In the genomic region with DNA sequence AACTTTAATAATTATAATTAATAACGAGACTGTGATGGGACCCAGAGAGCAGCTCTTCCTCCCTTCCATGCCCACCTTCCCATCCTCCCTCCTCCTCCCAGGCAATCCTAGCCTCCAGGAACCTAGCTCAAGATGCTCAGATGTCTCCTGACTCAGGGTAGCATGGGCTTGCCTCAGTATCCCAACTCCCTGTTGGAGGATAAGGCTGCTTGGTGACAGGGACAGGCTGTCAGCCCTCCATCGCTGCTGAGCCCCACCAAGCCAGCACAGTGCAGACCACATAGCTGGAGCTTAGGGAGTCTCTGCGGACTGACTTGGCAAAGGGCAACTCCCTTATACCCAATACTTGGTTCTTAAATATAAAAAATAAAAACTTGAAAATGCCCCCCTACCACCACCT, we compare ENCODE assay signal across 1 cellular context.
TF ChIP-seq lines count a peak whose summit lies in the region.

No MANE protein-coding gene starts in this region.

TF ChIP-seq in endothelial cell of umbilical vein, 7 proteins besides CTCF, POLR2A, EP300 and RAD21:
- TF ChIP-seq MYC (IDR thresholded peaks at IDR 0.05; ENCODE audit: low read depth, low read length) (no peak), GATA2 (IDR thresholded peaks at IDR 0.05; ENCODE audit: insufficient read depth, insufficient read length, low read depth, low read length) (no peak), POLR2AphosphoS5 (IDR thresholded peaks at IDR 0.05; ENCODE audit: insufficient read depth, low read depth, low read length) (no peak), MAX (IDR thresholded peaks at IDR 0.05; ENCODE audit: insufficient read depth, insufficient read length) (no peak), FOS (IDR thresholded peaks at IDR 0.05; ENCODE audit: borderline replicate concordance, insufficient read depth, low read length) (no peak), EZH2 (IDR thresholded peaks at IDR 0.05; ENCODE audit: borderline replicate concordance, low read depth, low read length, severe bottlenecking) (no peak), JUN (IDR thresholded peaks at IDR 0.05; ENCODE audit: borderline replicate concordance, insufficient read depth, insufficient read length, low read depth) (no peak)
